Comparison of ENCODE assay signal across 1 cellular context in the genomic region with DNA sequence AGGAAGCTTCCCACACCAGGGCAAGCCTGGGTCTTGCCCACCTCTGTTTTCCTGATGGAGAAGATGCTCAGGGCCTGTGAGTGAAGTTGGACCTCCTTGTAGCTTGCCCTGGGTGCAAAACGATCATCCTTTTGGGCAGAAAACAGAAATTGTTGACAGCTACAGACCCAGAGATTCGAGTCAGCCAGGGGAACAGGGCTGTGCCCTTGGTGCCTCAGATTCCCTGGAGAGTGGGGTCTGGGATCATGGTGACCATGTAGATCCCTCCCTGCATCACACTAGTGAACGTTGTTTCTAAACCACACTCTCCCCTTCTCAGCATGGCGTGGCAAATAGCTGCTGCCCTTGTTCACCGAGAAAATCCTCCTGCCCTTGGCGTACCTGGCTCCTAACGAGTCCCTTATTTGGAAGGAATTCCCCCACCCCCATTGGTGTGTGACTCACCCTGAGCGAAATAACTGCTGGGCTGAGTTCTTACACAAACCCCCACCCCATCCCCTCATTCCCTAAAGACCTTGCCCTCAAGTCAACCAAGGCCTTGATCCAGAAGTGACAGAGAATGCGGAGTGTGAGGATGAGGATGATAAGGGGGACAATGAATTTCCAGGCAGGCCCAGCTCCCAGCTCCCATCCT.
TF ChIP-seq lines count a peak whose summit lies in the region.

No MANE protein-coding gene starts in this region.

TF ChIP-seq in SK-N-SH, 30 proteins besides CTCF, POLR2A, EP300 and RAD21 (continued from another document):
- TF ChIP-seq GATA2 (CRISPR knock-in tag; IDR thresholded peaks at IDR 0.05) (no peak), FOSL2 (IDR thresholded peaks at IDR 0.05; ENCODE audit: borderline replicate concordance, low read depth) (no peak), ELF1 (IDR thresholded peaks at IDR 0.05) (no peak)
TF ChIP-seq in SK-N-SH: peak in this region for 0.
